Comparison of ENCODE assay signal across 13 cellular contexts in genomic region chr18:22166070-22166972, GRCh38. TPM values are rescaled to one million over a fixed set of nuclear protein-coding genes. Genes with fewer than 3 reads are reported as not detected.
A peak's percentile ranks its signal among the peaks of the same experiment; 100 is the strongest.
DNase-seq lines count a peak whose midpoint lies in the region; ATAC-seq and TF ChIP-seq lines count a peak whose summit lies in the region.
"Had no signal": no experiment of that assay in that cellular context is flagged by ENCODE, and none has a peak within 500 bp of the region (broad histone marks: within the 10 kb centered on the region; RNA-seq: fewer than 3 reads in every experiment).

No MANE protein-coding gene starts in this region.

- 10 to 17% (median 16%) methylated on average over 46 of the region's 46 CpGs for WGBS in ovary, 3 donors

- peaks cover 47% of the 10 kb centered on the region for H3K27me3 ChIP-seq in adipocyte (replicated peaks; ENCODE audit: control insufficient read depth, insufficient read depth, low read length)
- no peaks in the 10 kb centered on the region for H3K27me3 ChIP-seq in ovary

- H3K36me3 ChIP-seq in adipocyte (ENCODE audit: control insufficient read depth, insufficient read depth, low read length, severe bottlenecking) (no peaks in the 10 kb centered on the region), ovary (no peaks in the 10 kb centered on the region)

- H3K4me3 ChIP-seq in adipocyte (ENCODE audit: low read length) (peak overlapping the region; percentile 57), iPS-11a (ENCODE audit: low read depth, low read length) (peak overlapping the region; percentile 1), ovary (peak overlapping the region; percentile 98)
- H3K4me3 ChIP-seq: skin epidermis had no signal

- H3K4me1 ChIP-seq in adipocyte (ENCODE audit: control insufficient read depth, insufficient read depth, low read length) (peaks cover 6% of the 10 kb centered on the region), ovary (ENCODE audit: insufficient read depth) (peaks cover 1% of the 10 kb centered on the region)

- no peak for TF ChIP-seq EP300 in ovary (IDR thresholded peaks at IDR 0.05)

- no peak for TF ChIP-seq CTCF in ovary (IDR thresholded peaks at IDR 0.05)

- intact Hi-C loops in ovary (cut with DNase I) = loop anchor here in 3 of 4 donors (5.0 to 10.0 kb wide), 4 partner anchors 172 to 548 kb away; no protein-coding TSS in a partner anchor

- peak overlapping the region; percentile 23 to 96 for H3K27ac ChIP-seq in ovary
- H3K27ac ChIP-seq: skin epidermis had no signal

- TF ChIP-seq POLR2A in ovary (IDR thresholded peaks at IDR 0.05) = peak; percentile 51

- ATAC-seq in GM18520 (IDR thresholded peaks at IDR 0.05; ENCODE audit: unreplicated experiment) = no peak
- no peak for ATAC-seq in HG03521 (IDR thresholded peaks at IDR 0.05; ENCODE audit: unreplicated experiment)
- ATAC-seq: stimulated activated memory B cell treated with anti-CD40 and anti-IgM and Interleukin-4, amounts not matched to agents 10 μg/mL and 1 μg/mL and 100 μg/mL, for 72 hours had no signal

- H3K9me3 ChIP-seq in adipocyte (ENCODE audit: control insufficient read depth, low read length) = no peaks in the 10 kb centered on the region
- no peaks in the 10 kb centered on the region for H3K9me3 ChIP-seq in ovary

- H3K9ac ChIP-seq in adipocyte (ENCODE audit: low read length) = no peak overlapping the region

- peak; percentile 58 for DNase-seq in ELF-1 (ENCODE audit: low read depth, low spot score)
- no peak for DNase-seq in adipocyte (ENCODE audit: low read depth)
- DNase-seq in ovary = peak; percentile 79 to 85 (median 83)
- DNase-seq in NCI-H1092 treated with DMSO at 0.1 percent for 48 hours (lab: John Stamatoyannopoulos, UW) = no peak
- DNase-seq in NCI-H146 (lab: John Stamatoyannopoulos, UW) = no peak
- DNase-seq: activated CD8-positive, alpha-beta memory T cell treated with anti-CD3 and anti-CD28 coated beads, Interleukin-2, amount 50 U/mL, for 48 hours; IMR-90; NCI-H446 had no signal

RNA-seq across cellular contexts. Expression of gene GATA6, which starts 3.1 kb away (rescaled TPM):
- 100 to 1,000 TPM in 5 of 7 donors, 10 to 100 TPM in 2; 82.4 to 221 (median 140) TPM for total RNA-seq in ovary
- polyA plus RNA-seq in ovary = 10 to 100 TPM; 30.2 to 54.0 TPM

Comparison
In these comparisons a context has a peak if more than half of its experiments do, and no peak if none do; other contexts are left out.
1. DNase-seq: peak in ELF-1 (single experiment) and ovary (5 of 5); none in adipocyte (single experiment), NCI-H1092 treated with DMSO at 0.1 percent for 48 hours (single experiment) and NCI-H146 (single experiment).
2. H3K4me3 ChIP-seq: peak in every context shown above with its lines; median percentile 98 in ovary; 57 in adipocyte; 1 in iPS-11a.